Comparison of ENCODE assay signal across 27 cellular contexts in genomic region chr10:55641601-55642000, GRCh38.
"Had no signal": no experiment of that assay in that cellular context is flagged by ENCODE, and none has a peak within 500 bp of the region (broad histone marks: within the 10 kb centered on the region; RNA-seq: fewer than 3 reads in every experiment).

No MANE protein-coding gene starts in this region.

- ATAC-seq: activated CD8-positive, alpha-beta T cell treated with anti-CD3 and anti-CD28 coated beads for 36 hours; activated T-cell treated with anti-CD3 and anti-CD28 coated beads, Interleukin-2, amount 50 U/mL, for 72 hours; body of pancreas; foreskin keratinocyte; heart left ventricle; left lobe of liver; lower lobe of right lung; natural killer cell; WTC11 had no signal

- H3K27ac ChIP-seq: body of pancreas, esophagus muscularis mucosa, foreskin keratinocyte, heart left ventricle, lower lobe of right lung, neural progenitor cell, parathyroid adenoma, right atrium auricular region, transverse colon, uterus had no signal

- H3K4me1 ChIP-seq: body of pancreas, esophagus muscularis mucosa, foreskin keratinocyte, heart left ventricle, lower lobe of right lung, neural progenitor cell, parathyroid adenoma, right atrium auricular region, transverse colon, uterus had no signal

- DNase-seq: activated CD4-positive, alpha-beta T cell treated with anti-CD3 and anti-CD28 coated beads for 1 hour; activated CD4-positive, alpha-beta T cell treated with anti-CD3 and anti-CD28 coated beads, Interleukin-2, amount 50 U/mL, for 1 hour; activated CD8-positive, alpha-beta T cell treated with anti-CD3 and anti-CD28 coated beads for 36 hours; activated naive CD4-positive, alpha-beta T cell; activated T-cell treated with anti-CD3 and anti-CD28 coated beads for 4 hours; activated T-cell treated with anti-CD3 and anti-CD28 coated beads, Interleukin-2, amount 50 U/mL, for 72 hours; anterior cingulate cortex; body of pancreas; dermis blood vessel endothelial cell; effector CD4-positive, alpha-beta T cell; heart left ventricle; hypothalamus; lower lobe of right lung; mesendoderm; natural killer cell; occipital lobe; stimulated activated naive CD4-positive, alpha-beta T cell treated with Interleukin-2 at 50 U/mL for 16 hours; transverse colon; uterus had no signal

- H3K9me3 ChIP-seq: body of pancreas, esophagus muscularis mucosa, lower lobe of right lung, right atrium auricular region, transverse colon, uterus had no signal

- H3K36me3 ChIP-seq: esophagus muscularis mucosa, heart left ventricle, lower lobe of right lung, neural progenitor cell, right atrium auricular region, transverse colon, uterus had no signal

- H3K4me3 ChIP-seq: body of pancreas, esophagus muscularis mucosa, heart left ventricle, lower lobe of right lung, neural progenitor cell, right atrium auricular region, smooth muscle cell, transverse colon, uterus had no signal

- H3K27me3 ChIP-seq: body of pancreas, esophagus muscularis mucosa, foreskin keratinocyte, heart left ventricle, neural progenitor cell, right atrium auricular region, transverse colon, uterus had no signal
